Comparison of ENCODE assay signal across 8 cellular contexts in genomic region chr2:64652231-64653173, GRCh38. TPM values are rescaled to one million over a fixed set of nuclear protein-coding genes. Genes with fewer than 3 reads are reported as not detected.
DNase-seq lines count a peak whose midpoint lies in the region; ATAC-seq, FAIRE-seq and TF ChIP-seq lines count a peak whose summit lies in the region.

No MANE protein-coding gene starts in this region.

- no peak for TF ChIP-seq CTCF in AG10803 (conservative IDR thresholded peaks at IDR 0.05; ENCODE audit: low read length)
- no peak for TF ChIP-seq CTCF in cardiac fibroblast (IDR thresholded peaks at IDR 0.05; ENCODE audit: low read depth, low read length)
- no peak for TF ChIP-seq CTCF in liver (IDR thresholded peaks at IDR 0.05; ENCODE audit: low read depth, low read length, missing input control)
- no peak for TF ChIP-seq CTCF in suprapubic skin (IDR thresholded peaks at IDR 0.05)

- no peaks in the 10 kb centered on the region for H3K27me3 ChIP-seq in HAP-1 (ENCODE audit: low read depth)
- H3K27me3 ChIP-seq in liver (ENCODE audit: control insufficient read depth in 4 of 4, insufficient read depth in 4 of 4, low read length in 3 of 4) = no peaks in the 10 kb centered on the region
- no peaks in the 10 kb centered on the region for H3K27me3 ChIP-seq in suprapubic skin

- peak overlapping the region; percentile 76 to 83 for H3K9ac ChIP-seq in liver (ENCODE audit: low read depth in 1 of 2, low read length in 2 of 2)

- peak; percentile 88 for DNase-seq in AG10803 (ENCODE audit: low read depth)
- DNase-seq in HAP-1 (ENCODE audit: low spot score in 2 of 2) = peak in 1 of 2 experiments; percentile 60
- DNase-seq in RCC 7860 (ENCODE audit: low spot score) = peak; percentile 73
- peak; percentile 56 to 89 for DNase-seq in cardiac fibroblast (ENCODE audit: low read depth in 2 of 2)
- no peak for DNase-seq in suprapubic skin (ENCODE audit: low spot score in 2 of 2)
- DNase-seq in effector CD8-positive, alpha-beta T cell (lab: John Stamatoyannopoulos, UW) = no peak

- peak in 1 of 2 donors; percentile 13 for TF ChIP-seq RAD21 in liver (IDR thresholded peaks at IDR 0.05)

- H3K9me3 ChIP-seq in HAP-1 (no peaks in the 10 kb centered on the region), liver (ENCODE audit: control insufficient read depth in 4 of 4, low read length in 3 of 4) (no peaks in the 10 kb centered on the region), suprapubic skin (no peaks in the 10 kb centered on the region)

- no peaks in the 10 kb centered on the region for H3K36me3 ChIP-seq in HAP-1 (replicated peaks)
- H3K36me3 ChIP-seq in liver (ENCODE audit: control insufficient read depth in 4 of 4, insufficient read depth in 3 of 4, low read depth in 1 of 4, low read length in 3 of 4) = no peaks in the 10 kb centered on the region
- no peaks in the 10 kb centered on the region for H3K36me3 ChIP-seq in suprapubic skin

- in situ Hi-C loops in HAP-1 (cut with MboI; ENCODE audit: low sequenced_read_pairs) = no loop called here

- peaks cover 27% of the 10 kb centered on the region for H3K4me1 ChIP-seq in HAP-1
- peaks cover 8 to 51% (median 31%) of the 10 kb centered on the region in 4 donors for H3K4me1 ChIP-seq in liver (ENCODE audit: control insufficient read depth in 4 of 4, insufficient read depth in 4 of 4, low read length in 3 of 4)
- H3K4me1 ChIP-seq in suprapubic skin = peaks cover 61% of the 10 kb centered on the region

- peak in 1 of 2 donors; percentile 7 for TF ChIP-seq POLR2A in suprapubic skin (IDR thresholded peaks at IDR 0.05)

- peak overlapping the region; percentile 94 to 99 for H3K27ac ChIP-seq in liver (ENCODE audit: low read depth in 1 of 2, low read length in 2 of 2)
- peak overlapping the region; percentile 99 for H3K27ac ChIP-seq in suprapubic skin

- no peak for TF ChIP-seq EP300 in suprapubic skin (IDR thresholded peaks at IDR 0.05)

- ATAC-seq in HG02970 (IDR thresholded peaks at IDR 0.05; ENCODE audit: low FRiP score, unreplicated experiment) = no peak

- 2% methylated on average over 21 of the region's 21 CpGs for WGBS in liver
- WGBS in suprapubic skin = 6% methylated on average over 21 of the region's 21 CpGs

- H3K4me3 ChIP-seq in AG10803 (ENCODE audit: low read length) (peak overlapping the region; percentile 80), HAP-1 (peak overlapping the region; percentile 91), cardiac fibroblast (replicated peaks in 1 of 2; ENCODE audit: low read depth in 2 of 2, low read length in 2 of 2) (peak overlapping the region; percentile 82 to 91), liver (ENCODE audit: low read depth in 1 of 3, low read length in 3 of 3) (peak overlapping the region; percentile 59 to 85 (median 81)), suprapubic skin (peak overlapping the region; percentile 95)

- peak; percentile 79 for FAIRE-seq in RCC 7860 (lab: Jason Lieb, UNC)

TF ChIP-seq in liver, 16 proteins besides CTCF, POLR2A, EP300 and RAD21:
- peak; percentile 57 for TF ChIP-seq TAF1 (conservative IDR thresholded peaks at IDR 0.05)
- TF ChIP-seq HNF4G (IDR thresholded peaks at IDR 0.05) = peak; percentile 39
- peak; percentile 57 for TF ChIP-seq YY1 (IDR thresholded peaks at IDR 0.05)
- peak; percentile 72 to 79 for TF ChIP-seq HNF4A (conservative IDR thresholded peaks at IDR 0.05)
- TF ChIP-seq, protein P1, sequence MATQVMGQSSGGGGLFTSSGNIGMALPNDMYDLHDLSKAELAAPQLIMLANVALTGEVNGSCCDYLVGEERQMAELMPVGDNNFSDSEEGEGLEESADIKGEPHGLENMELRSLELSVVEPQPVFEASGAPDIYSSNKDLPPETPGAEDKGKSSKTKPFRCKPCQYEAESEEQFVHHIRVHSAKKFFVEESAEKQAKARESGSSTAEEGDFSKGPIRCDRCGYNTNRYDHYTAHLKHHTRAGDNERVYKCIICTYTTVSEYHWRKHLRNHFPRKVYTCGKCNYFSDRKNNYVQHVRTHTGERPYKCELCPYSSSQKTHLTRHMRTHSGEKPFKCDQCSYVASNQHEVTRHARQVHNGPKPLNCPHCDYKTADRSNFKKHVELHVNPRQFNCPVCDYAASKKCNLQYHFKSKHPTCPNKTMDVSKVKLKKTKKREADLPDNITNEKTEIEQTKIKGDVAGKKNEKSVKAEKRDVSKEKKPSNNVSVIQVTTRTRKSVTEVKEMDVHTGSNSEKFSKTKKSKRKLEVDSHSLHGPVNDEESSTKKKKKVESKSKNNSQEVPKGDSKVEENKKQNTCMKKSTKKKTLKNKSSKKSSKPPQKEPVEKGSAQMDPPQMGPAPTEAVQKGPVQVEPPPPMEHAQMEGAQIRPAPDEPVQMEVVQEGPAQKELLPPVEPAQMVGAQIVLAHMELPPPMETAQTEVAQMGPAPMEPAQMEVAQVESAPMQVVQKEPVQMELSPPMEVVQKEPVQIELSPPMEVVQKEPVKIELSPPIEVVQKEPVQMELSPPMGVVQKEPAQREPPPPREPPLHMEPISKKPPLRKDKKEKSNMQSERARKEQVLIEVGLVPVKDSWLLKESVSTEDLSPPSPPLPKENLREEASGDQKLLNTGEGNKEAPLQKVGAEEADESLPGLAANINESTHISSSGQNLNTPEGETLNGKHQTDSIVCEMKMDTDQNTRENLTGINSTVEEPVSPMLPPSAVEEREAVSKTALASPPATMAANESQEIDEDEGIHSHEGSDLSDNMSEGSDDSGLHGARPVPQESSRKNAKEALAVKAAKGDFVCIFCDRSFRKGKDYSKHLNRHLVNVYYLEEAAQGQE (IDR thresholded peaks at IDR 0.05) = peak; percentile 6
- TF ChIP-seq RXRA (IDR thresholded peaks at IDR 0.05) = no peak

RNA-seq across cellular contexts. Expression of gene SERTAD2, which starts 1.2 kb away (rescaled TPM):
- total RNA-seq in liver (10 to 100 TPM in 1 of 2 donors, 1 to 10 TPM in 1; 5.8 to 13.3 TPM), suprapubic skin (10 to 100 TPM; 23.7 to 36.4 (median 30.9) TPM)
- 1 to 10 TPM; 5.1 to 7.1 TPM for polyA plus RNA-seq in liver

Comparison
In these comparisons a context has a peak if more than half of its experiments do, and no peak if none do; other contexts are left out.
1. DNase-seq: peak in AG10803 (single experiment), RCC 7860 (single experiment) and cardiac fibroblast (2 of 2); none in suprapubic skin (0 of 2) and effector CD8-positive, alpha-beta T cell (single experiment).
2. Peak in every context shown above with its lines, with median percentiles within 50 percentile points of each other: H3K4me3 ChIP-seq.